Comparison of ENCODE assay signal across 8 cellular contexts in genomic region chr7:95331004-95331337, GRCh38. TPM values are rescaled to one million over a fixed set of nuclear protein-coding genes. Genes with fewer than 3 reads are reported as not detected.
A peak's percentile ranks its signal among the peaks of the same experiment; 100 is the strongest.
DNase-seq lines count a peak whose midpoint lies in the region; ATAC-seq and TF ChIP-seq lines count a peak whose summit lies in the region.

No MANE protein-coding gene starts in this region.

- 95 to 100% methylated on average over 1 of the region's 1 CpG for WGBS in gastroesophageal sphincter (ENCODE audit: low coverage in 1 of 2), 2 donors

- POLR2A ChIA-PET in CD4-positive, alpha-beta T cell (lab: Charles Lee) = interaction anchor here (1.1 kb wide), 1 partner anchor 104 kb away, joined by 5 read pairs; the partner anchor contains the start of gene PON2

- no peak for DNase-seq in CD4-positive, alpha-beta T cell
- no peak for DNase-seq in ACHN
- no peak for DNase-seq in NCI-H226
- DNase-seq in NCI-H526 (lab: John Stamatoyannopoulos, UW) = no peak
- no peak for DNase-seq in GM13976 (ENCODE audit: low spot score)

- TF ChIP-seq POLR2A in gastroesophageal sphincter (IDR thresholded peaks at IDR 0.05) = no peak

- no peak for TF ChIP-seq EP300 in gastroesophageal sphincter (IDR thresholded peaks at IDR 0.05)

- intact Hi-C loops in CD4-positive, alpha-beta T cell (cut with DNase I, micrococcal nuclease) = no loop called here

- no peak for TF ChIP-seq CTCF in CD4-positive, alpha-beta T cell (IDR thresholded peaks at IDR 0.05)
- no peak for TF ChIP-seq CTCF in gastroesophageal sphincter (IDR thresholded peaks at IDR 0.05)
- TF ChIP-seq CTCF in GM13976 (IDR thresholded peaks at IDR 0.05; ENCODE audit: borderline replicate concordance, control extremely low read depth, extremely low read depth, insufficient read depth, missing control alignments) = no peak

- H3K4me1 Mint-ChIP-seq in CD4-positive, alpha-beta T cell (ENCODE audit: low read depth) = peaks cover 15% of the 10 kb centered on the region

- no peak overlapping the region for H3K27ac ChIP-seq in CD4-positive, alpha-beta T cell (ENCODE audit: low read depth, low read length)
- H3K27ac ChIP-seq in gastroesophageal sphincter = no peak overlapping the region

- H3K4me3 Mint-ChIP-seq in CD4-positive, alpha-beta T cell = peak overlapping the region; percentile 74

- H3K27me3 ChIP-seq in CD4-positive, alpha-beta T cell (ENCODE audit: control insufficient read depth, insufficient read depth, low read length) = no peaks in the 10 kb centered on the region
- peaks cover under 1% of the 10 kb centered on the region for H3K27me3 ChIP-seq in gastroesophageal sphincter

- H3K36me3 Mint-ChIP-seq in CD4-positive, alpha-beta T cell (ENCODE audit: low read depth) = no peaks in the 10 kb centered on the region

- no peaks in the 10 kb centered on the region for H3K4me1 ChIP-seq in gastroesophageal sphincter

- H3K9me3 ChIP-seq in CD4-positive, alpha-beta T cell (ENCODE audit: control insufficient read depth, low read length) = no peaks in the 10 kb centered on the region
- no peaks in the 10 kb centered on the region for H3K9me3 ChIP-seq in gastroesophageal sphincter

- CTCF ChIA-PET in CD4-positive, alpha-beta T cell (lab: Charles Lee) = no interaction called here

- peak overlapping the region; percentile 30 to 32 for H3K4me3 ChIP-seq in gastroesophageal sphincter

- peaks cover 8% of the 10 kb centered on the region for H3K27me3 Mint-ChIP-seq in CD4-positive, alpha-beta T cell

- no peaks in the 10 kb centered on the region for H3K9me3 Mint-ChIP-seq in CD4-positive, alpha-beta T cell

- no peaks in the 10 kb centered on the region for H3K36me3 ChIP-seq in gastroesophageal sphincter

- peak overlapping the region; percentile 32 for H3K27ac Mint-ChIP-seq in CD4-positive, alpha-beta T cell

- ATAC-seq in CD4-positive, alpha-beta T cell (ENCODE audit: poor library complexity) = no peak
- ATAC-seq in GM21390 (IDR thresholded peaks at IDR 0.05; ENCODE audit: unreplicated experiment) (peak; percentile 20), HG03571 (IDR thresholded peaks at IDR 0.05; ENCODE audit: unreplicated experiment) (peak; percentile 30), gastroesophageal sphincter (no peak)

- in situ Hi-C loops in ACHN (cut with HindIII; ENCODE audit: low pct_ligation_motif_present, low pct_unique_long_range_greater_than_20kb, low sequenced_read_pairs) (no loop called here), GM13976 (cut with MboI; ENCODE audit: low sequenced_read_pairs, unreplicated experiment) (no loop called here)

RNA-seq across cellular contexts. Expression of gene PON1, which starts 6.6 kb away (rescaled TPM):
- not detected for total RNA-seq in CD4-positive, alpha-beta T cell
- total RNA-seq in gastroesophageal sphincter = not detected

Comparison
In these comparisons a context has a peak if more than half of its experiments do, and no peak if none do; other contexts are left out.
1. ATAC-seq: peak in GM21390 (single experiment) and HG03571 (single experiment); none in CD4-positive, alpha-beta T cell (single experiment) and gastroesophageal sphincter (single experiment).